ENCODE assay signal across 20 cellular contexts in genomic region chr7:108436906-108437305, GRCh38.
"Had no signal": no experiment of that assay in that cellular context is flagged by ENCODE, and none has a peak within 500 bp of the region (broad histone marks: within the 10 kb centered on the region; RNA-seq: fewer than 3 reads in every experiment).

No MANE protein-coding gene starts in this region.

- DNase-seq: occipital lobe; ovary; posterior cingulate gyrus; psoas muscle; right cardiac atrium; right lobe of liver; sigmoid colon; small intestine; stimulated activated CD4-positive, alpha-beta T cell treated with anti-CD3 and anti-CD28 coated beads, Interleukin-15, amount 100 ng/mL, for 24 hours; stimulated activated CD4-positive, alpha-beta T cell treated with anti-CD3 and anti-CD28 coated beads, Interleukin-2, amount 100 ng/mL, for 24 hours; stimulated activated CD4-positive, alpha-beta T cell treated with anti-CD3 and anti-CD28 coated beads, Interleukin-2, amount 100 ng/mL, for 48 hours; stimulated activated CD4-positive, alpha-beta T cell treated with anti-CD3 and anti-CD28 coated beads, Interleukin-4, amount 100 ng/mL, for 24 hours; stimulated activated naive B cell treated with anti-CD40 and anti-IgM and Interleukin-4, amounts not matched to agents 10 μg/mL and 1 μg/mL and 100 μg/mL, for 72 hours; stimulated activated naive CD4-positive, alpha-beta T cell treated with Interleukin-2 at 50 U/mL for 16 hours; stomach; thyroid gland; trophoblast cell; upper lobe of left lung had no signal

- ATAC-seq: psoas muscle; right cardiac atrium; right lobe of liver; stimulated activated effector memory CD8-positive, alpha-beta T cell treated with anti-CD3 and anti-CD28 coated beads, Interleukin-12 subunit alpha, Interleukin-12 subunit beta, amount 100 ng/mL, for 72 hours; stimulated activated naive B cell treated with anti-CD40 and anti-IgM and Interleukin-4, amounts not matched to agents 10 μg/mL and 1 μg/mL and 100 μg/mL, for 72 hours had no signal

- FAIRE-seq: small intestine, urothelium cell line had no signal
